15 cellular contexts compared by ENCODE assay signal in genomic region chr6:79421001-79421411, GRCh38.
DNase-seq lines count a peak whose midpoint lies in the region; ATAC-seq and TF ChIP-seq lines count a peak whose summit lies in the region.
"Had no signal": no experiment of that assay in that cellular context is flagged by ENCODE, and none has a peak within 500 bp of the region (broad histone marks: within the 10 kb centered on the region; RNA-seq: fewer than 3 reads in every experiment).

No MANE protein-coding gene starts in this region.

- CTCF ChIA-PET in IMR-90 (lab: Yijun Ruan, JAX), result interaction anchor here (1.4 to 1.5 kb wide), 2 partner anchors 10 to 26 kb away, joined by 4 to 6 read pairs; no protein-coding TSS in a partner anchor
- CTCF ChIA-PET in activated CD8-positive, alpha-beta T cell treated with anti-CD3 and anti-CD28 coated beads for 36 hours (lab: Charles Lee), result interaction anchor here (1.2 kb wide), 1 partner anchor 15 kb away, joined by 3 read pairs; no protein-coding TSS in a partner anchor

- ATAC-seq in IMR-90 (ENCODE audit: low read depth), result peak; percentile 63
- no peak for ATAC-seq in HG02852 (IDR thresholded peaks at IDR 0.05; ENCODE audit: unreplicated experiment)
- no peak for ATAC-seq in activated CD8-positive, alpha-beta T cell treated with anti-CD3 and anti-CD28 coated beads for 36 hours
- ATAC-seq: effector memory CD8-positive, alpha-beta T cell had no signal

- H3K27me3 ChIP-seq in IMR-90 (ENCODE audit: control insufficient read depth, insufficient read depth, low read length), result peaks cover 4% of the 10 kb centered on the region
- H3K27me3 ChIP-seq: MG63 had no signal

- H3K36me3 Mint-ChIP-seq in nephron (ENCODE audit: low read depth), result no peaks in the 10 kb centered on the region
- no peaks in the 10 kb centered on the region for H3K36me3 Mint-ChIP-seq in activated CD8-positive, alpha-beta T cell treated with anti-CD3 and anti-CD28 coated beads for 36 hours (ENCODE audit: low read depth)
- H3K36me3 Mint-ChIP-seq: activated naive CD8-positive, alpha-beta T cell treated with anti-CD3 and anti-CD28 coated beads, Interleukin-2, amount 10 ng/mL, durations not matched to agents 7 days and 5 days had no signal

- H3K27ac Mint-ChIP-seq in nephron, result peak overlapping the region; percentile 7 to 83 (median 78)
- H3K27ac Mint-ChIP-seq in activated CD8-positive, alpha-beta T cell treated with anti-CD3 and anti-CD28 coated beads for 36 hours, result no peak overlapping the region
- H3K27ac Mint-ChIP-seq: activated naive CD8-positive, alpha-beta T cell treated with anti-CD3 and anti-CD28 coated beads, Interleukin-2, amount 10 ng/mL, durations not matched to agents 7 days and 5 days; effector memory CD8-positive, alpha-beta T cell had no signal

- no peak for TF ChIP-seq RAD21 in IMR-90 (IDR thresholded peaks at IDR 0.05; ENCODE audit: low read length)

- H3K27me3 Mint-ChIP-seq in nephron (ENCODE audit: low read depth), result peaks cover 4% of the 10 kb centered on the region
- no peaks in the 10 kb centered on the region for H3K27me3 Mint-ChIP-seq in activated CD8-positive, alpha-beta T cell treated with anti-CD3 and anti-CD28 coated beads for 36 hours

- H3K9ac ChIP-seq in IMR-90 (ENCODE audit: low read depth, low read length), result no peak overlapping the region

- in situ Hi-C loops in IMR-90 (cut with MboI; ENCODE audit: low sequenced_read_pairs), result no loop called here

- peaks cover 2% of the 10 kb centered on the region for H3K4me1 ChIP-seq in IMR-90 (ENCODE audit: control insufficient read depth, insufficient read depth, low read length)

- intact Hi-C loops in IMR-90 (cut with micrococcal nuclease), result loop anchor here (2.0 kb wide), 1 partner anchor 116 kb away; the partner anchor contains the start of gene LCA5
- intact Hi-C loops in activated CD8-positive, alpha-beta T cell treated with anti-CD3 and anti-CD28 coated beads for 36 hours (cut with micrococcal nuclease), result no loop called here

- no peak overlapping the region for H4K8ac ChIP-seq in IMR-90 (ENCODE audit: low read depth in 2 of 2, low read length in 2 of 2)

- H2AK5ac ChIP-seq in IMR-90 (ENCODE audit: low read depth, low read length), result no peak overlapping the region

- dilution Hi-C loops in IMR-90 (cut with HindIII; ENCODE audit: low sequenced_read_pairs, unreplicated experiment), result no loop called here

- H3K23ac ChIP-seq in IMR-90 (ENCODE audit: low read depth, low read length), result no peak overlapping the region

- H3K4me2 ChIP-seq in IMR-90 (ENCODE audit: low read depth, low read length), result peak overlapping the region; percentile 49; the same call in 1 of the 2 replicates

- H3K56ac ChIP-seq in IMR-90 (ENCODE audit: extremely low read depth, insufficient read depth, low read length), result no peak overlapping the region

- H2AFZ ChIP-seq in IMR-90 (replicated peaks; ENCODE audit: low read length, poor library complexity), result no peak overlapping the region

- H2BK20ac ChIP-seq in IMR-90 (ENCODE audit: low read depth, low read length), result no peak overlapping the region

- H4K5ac ChIP-seq in IMR-90 (ENCODE audit: low read depth, low read length), result no peak overlapping the region

- no peaks in the 10 kb centered on the region for H3K9me1 ChIP-seq in IMR-90 (ENCODE audit: insufficient read depth, low read length)

- H3K27ac ChIP-seq in IMR-90 (ENCODE audit: insufficient read depth, low read length), result no peak overlapping the region
- H3K27ac ChIP-seq: HL-60, psoas muscle had no signal

- H3K9me3 ChIP-seq in IMR-90 (ENCODE audit: control insufficient read depth, insufficient read depth, low read length), result no peaks in the 10 kb centered on the region
- H3K9me3 ChIP-seq: MG63, psoas muscle had no signal

- H2BK5ac ChIP-seq in IMR-90 (ENCODE audit: low read depth, low read length, poor library complexity, severe bottlenecking), result no peak overlapping the region

- no peak overlapping the region for H3K18ac ChIP-seq in IMR-90 (ENCODE audit: low read depth, low read length)

- H3K4me1 Mint-ChIP-seq in nephron, result peaks cover 39% of the 10 kb centered on the region
- no peaks in the 10 kb centered on the region for H3K4me1 Mint-ChIP-seq in activated CD8-positive, alpha-beta T cell treated with anti-CD3 and anti-CD28 coated beads for 36 hours (ENCODE audit: low read depth)
- H3K4me1 Mint-ChIP-seq: activated naive CD8-positive, alpha-beta T cell treated with anti-CD3 and anti-CD28 coated beads, Interleukin-2, amount 10 ng/mL, durations not matched to agents 7 days and 5 days had no signal

- no peak overlapping the region for H3K4me3 ChIP-seq in IMR-90 (ENCODE audit: insufficient read depth, low read depth, low read length)
- H3K4me3 ChIP-seq: MG63, psoas muscle had no signal

- no peak overlapping the region for H3K4ac ChIP-seq in IMR-90 (ENCODE audit: low read depth, low read length)

- no peaks in the 10 kb centered on the region for H3K9me3 Mint-ChIP-seq in nephron
- no peaks in the 10 kb centered on the region for H3K9me3 Mint-ChIP-seq in activated CD8-positive, alpha-beta T cell treated with anti-CD3 and anti-CD28 coated beads for 36 hours
- H3K9me3 Mint-ChIP-seq: activated naive CD8-positive, alpha-beta T cell treated with anti-CD3 and anti-CD28 coated beads, Interleukin-2, amount 10 ng/mL, durations not matched to agents 7 days and 5 days; effector memory CD8-positive, alpha-beta T cell had no signal

- no peak for TF ChIP-seq POLR2A in IMR-90 (IDR thresholded peaks at IDR 0.05; ENCODE audit: low read depth, low read length)

- WGBS in IMR-90 (ENCODE audit: extremely low coverage in 2 of 2, insufficient read length in 1 of 2), 2 experiments, result no CpG with 5 or more reads among the region's 4 CpGs

- no peak overlapping the region for H3K14ac ChIP-seq in IMR-90 (replicated peaks; ENCODE audit: low read depth, low read length)

- no peak overlapping the region for H2BK15ac ChIP-seq in IMR-90 (ENCODE audit: low read depth, low read length)

- H2AK9ac ChIP-seq in IMR-90 (replicated peaks; ENCODE audit: low read depth, low read length, poor library complexity), result no peak overlapping the region

- no peak overlapping the region for H2BK120ac ChIP-seq in IMR-90 (ENCODE audit: low read depth, low read length)

- H4K20me1 ChIP-seq in IMR-90 (ENCODE audit: insufficient read depth, low read length), result no peaks in the 10 kb centered on the region

- H4K91ac ChIP-seq in IMR-90 (ENCODE audit: insufficient read depth, low read depth, low read length), result no peak overlapping the region

- no TSS peak for BruUV-seq in IMR-90 (replicated peaks; lab: Mats Ljungman, UMichigan)

- DNase-seq in Ammon's horn (ENCODE audit: low spot score) (peak; percentile 20), IMR-90 (peak; percentile 65), dedifferentiated amniotic fluid mesenchymal stem cell (ENCODE audit: extremely low spot score) (peak; percentile 28), NAMALWA (ENCODE audit: low spot score) (no peak), activated gamma-delta T cell (lab: John Stamatoyannopoulos, UW) (no peak)
- no peak for DNase-seq in activated CD8-positive, alpha-beta T cell treated with anti-CD3 and anti-CD28 coated beads for 36 hours
- DNase-seq: activated naive CD8-positive, alpha-beta T cell treated with anti-CD3 and anti-CD28 coated beads, Interleukin-2, amount 10 ng/mL, durations not matched to agents 7 days and 5 days; effector memory CD8-positive, alpha-beta T cell; psoas muscle; stimulated activated CD4-positive, alpha-beta T cell treated with anti-CD3 and anti-CD28 coated beads, Interleukin-4, amount 100 ng/mL, for 1 hour; stimulated activated naive CD4-positive, alpha-beta T cell treated with Interleukin-2 at 50 U/mL for 16 hours had no signal

- H3K79me1 ChIP-seq in IMR-90 (ENCODE audit: low read depth in 1 of 2, low read length in 2 of 2), result no peaks in the 10 kb centered on the region

- no peaks in the 10 kb centered on the region for H3K36me3 ChIP-seq in IMR-90 (ENCODE audit: control insufficient read depth, insufficient read depth, low read length)
- H3K36me3 ChIP-seq: MG63 had no signal

- POLR2A ChIA-PET in IMR-90 (lab: Charles Lee; ENCODE audit: unreplicated experiment), result no interaction called here
- POLR2A ChIA-PET in activated CD8-positive, alpha-beta T cell treated with anti-CD3 and anti-CD28 coated beads for 36 hours (lab: Charles Lee), result no interaction called here

- no peak overlapping the region for H3K4me3 Mint-ChIP-seq in nephron
- no peak overlapping the region for H3K4me3 Mint-ChIP-seq in activated CD8-positive, alpha-beta T cell treated with anti-CD3 and anti-CD28 coated beads for 36 hours
- H3K4me3 Mint-ChIP-seq: activated naive CD8-positive, alpha-beta T cell treated with anti-CD3 and anti-CD28 coated beads, Interleukin-2, amount 10 ng/mL, durations not matched to agents 7 days and 5 days; effector memory CD8-positive, alpha-beta T cell had no signal

- TF ChIP-seq CTCF in IMR-90 (conservative IDR thresholded peaks at IDR 0.05; ENCODE audit: low read depth, low read length), result no peak
- TF ChIP-seq CTCF in nephron (IDR thresholded peaks at IDR 0.05; ENCODE audit: unreplicated experiment in 3 of 3), result no peak
- TF ChIP-seq CTCF in activated CD8-positive, alpha-beta T cell treated with anti-CD3 and anti-CD28 coated beads for 36 hours (IDR thresholded peaks at IDR 0.05), result no peak

TF ChIP-seq in IMR-90, 13 proteins besides CTCF, POLR2A, EP300 and RAD21:
- TF ChIP-seq FOS (IDR thresholded peaks at IDR 0.05; ENCODE audit: low read depth, low read length), result no peak
- no peak for TF ChIP-seq RCOR1 (IDR thresholded peaks at IDR 0.05; ENCODE audit: insufficient replicate concordance, low read length)
- TF ChIP-seq, protein P1, sequence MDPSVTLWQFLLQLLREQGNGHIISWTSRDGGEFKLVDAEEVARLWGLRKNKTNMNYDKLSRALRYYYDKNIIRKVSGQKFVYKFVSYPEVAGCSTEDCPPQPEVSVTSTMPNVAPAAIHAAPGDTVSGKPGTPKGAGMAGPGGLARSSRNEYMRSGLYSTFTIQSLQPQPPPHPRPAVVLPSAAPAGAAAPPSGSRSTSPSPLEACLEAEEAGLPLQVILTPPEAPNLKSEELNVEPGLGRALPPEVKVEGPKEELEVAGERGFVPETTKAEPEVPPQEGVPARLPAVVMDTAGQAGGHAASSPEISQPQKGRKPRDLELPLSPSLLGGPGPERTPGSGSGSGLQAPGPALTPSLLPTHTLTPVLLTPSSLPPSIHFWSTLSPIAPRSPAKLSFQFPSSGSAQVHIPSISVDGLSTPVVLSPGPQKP (IDR thresholded peaks at IDR 0.05; ENCODE audit: borderline replicate concordance, low read depth, low read length), result no peak
- TF ChIP-seq BHLHE40 (IDR thresholded peaks at IDR 0.05; ENCODE audit: low read depth, low read length), result no peak
- TF ChIP-seq CEBPB (IDR thresholded peaks at IDR 0.05; ENCODE audit: low read depth, low read length), result peak; percentile 58

Comparison
In these comparisons a context has a peak if more than half of its experiments do, and no peak if none do; other contexts are left out.
1. DNase-seq: peak in Ammon's horn (single experiment), IMR-90 (single experiment) and dedifferentiated amniotic fluid mesenchymal stem cell (single experiment); none in NAMALWA (single experiment), activated gamma-delta T cell (single experiment) and activated CD8-positive, alpha-beta T cell treated with anti-CD3 and anti-CD28 coated beads for 36 hours (single experiment).